8 cellular contexts compared by ENCODE assay signal in genomic region chr10:69180525-69181204, GRCh38. TPM values are rescaled to one million over a fixed set of nuclear protein-coding genes. Genes with fewer than 3 reads are reported as not detected.
A peak's percentile ranks its signal among the peaks of the same experiment; 100 is the strongest.
DNase-seq lines count a peak whose midpoint lies in the region; ATAC-seq and TF ChIP-seq lines count a peak whose summit lies in the region.

No MANE protein-coding gene starts in this region.

- peaks cover 32 to 56% (median 40%) of the 10 kb centered on the region in 4 donors for H3K4me1 Mint-ChIP-seq in CD4-positive, CD25-positive, alpha-beta regulatory T cell
- H3K4me1 Mint-ChIP-seq in endodermal cell = peaks cover 16% of the 10 kb centered on the region
- H3K4me1 Mint-ChIP-seq in natural killer cell treated with Interleukin-12 subunit alpha and Interleukin-12 subunit beta and Interleukin-15 and Interleukin-18, amount 100 ng/mL, for 72 hours (ENCODE audit: low read depth in 2 of 2) = peaks cover 38 to 56% of the 10 kb centered on the region in 2 donors

- H3K9ac ChIP-seq in endodermal cell (ENCODE audit: extremely low read depth, low read length, poor library complexity, severe bottlenecking) = peak overlapping the region; percentile 99

- peak in 2 of 3 donors; percentile 19 to 21 for DNase-seq in CD4-positive, CD25-positive, alpha-beta regulatory T cell
- peak; percentile 7 for DNase-seq in T-helper 22 cell (ENCODE audit: low read depth)
- DNase-seq in endodermal cell = no peak
- DNase-seq in natural killer cell treated with Interleukin-12 subunit alpha and Interleukin-12 subunit beta and Interleukin-15 and Interleukin-18, amount 100 ng/mL, for 72 hours (ENCODE audit: low spot score) = peak; percentile 64
- DNase-seq in SKM-1 treated with dmso at 0.1 percent for 144 hours (lab: John Stamatoyannopoulos, UW; ENCODE audit: unreplicated experiment) = no peak
- no peak for DNase-seq in NCI-H345 treated with DMSO at 0.1 percent for 48 hours (lab: John Stamatoyannopoulos, UW; ENCODE audit: unreplicated experiment)

- H3K27ac ChIP-seq in CD4-positive, CD25-positive, alpha-beta regulatory T cell (ENCODE audit: insufficient read depth, low read length, poor library complexity, severe bottlenecking) = peak overlapping the region; percentile 95
- H3K27ac ChIP-seq in endodermal cell (ENCODE audit: low read depth, low read length) = peak overlapping the region; percentile 99

- no peak for TF ChIP-seq CTCF in endodermal cell (conservative IDR thresholded peaks at IDR 0.05)

- peak overlapping the region; percentile 100 for H3K27ac Mint-ChIP-seq in CD4-positive, CD25-positive, alpha-beta regulatory T cell
- peak overlapping the region; percentile 100 for H3K27ac Mint-ChIP-seq in endodermal cell
- peak overlapping the region; percentile 97 to 100 for H3K27ac Mint-ChIP-seq in natural killer cell treated with Interleukin-12 subunit alpha and Interleukin-12 subunit beta and Interleukin-15 and Interleukin-18, amount 100 ng/mL, for 72 hours

- H3K9me3 Mint-ChIP-seq in CD4-positive, CD25-positive, alpha-beta regulatory T cell = no peaks in the 10 kb centered on the region
- no peaks in the 10 kb centered on the region for H3K9me3 Mint-ChIP-seq in endodermal cell
- no peaks in the 10 kb centered on the region for H3K9me3 Mint-ChIP-seq in natural killer cell treated with Interleukin-12 subunit alpha and Interleukin-12 subunit beta and Interleukin-15 and Interleukin-18, amount 100 ng/mL, for 72 hours

- peak in 1 of 2 donors; percentile 21 for ATAC-seq in CD4-positive, CD25-positive, alpha-beta regulatory T cell (ENCODE audit: low read depth in 2 of 2)
- peak; percentile 32 for ATAC-seq in HG02610 (IDR thresholded peaks at IDR 0.05; ENCODE audit: unreplicated experiment)
- ATAC-seq in natural killer cell treated with Interleukin-12 subunit alpha and Interleukin-12 subunit beta and Interleukin-15 and Interleukin-18, amount 100 ng/mL, for 72 hours = peak in 1 of 2 donors; percentile 37
- no peak for ATAC-seq in HG02759 (IDR thresholded peaks at IDR 0.05; ENCODE audit: unreplicated experiment)

- no peaks in the 10 kb centered on the region for H3K9me3 ChIP-seq in CD4-positive, CD25-positive, alpha-beta regulatory T cell (ENCODE audit: control insufficient read depth in 2 of 2, low read length in 2 of 2)
- H3K9me3 ChIP-seq in endodermal cell (ENCODE audit: control insufficient read depth, low read length) = no peaks in the 10 kb centered on the region

- 5 to 15% methylated on average over 13 to 29 of the region's 29 CpGs for WGBS in endodermal cell (ENCODE audit: insufficient coverage in 1 of 2, insufficient read length in 1 of 2), 2 experiments

- peak overlapping the region; percentile 97 for H3K4me3 ChIP-seq in CD4-positive, CD25-positive, alpha-beta regulatory T cell (ENCODE audit: low read depth, low read length)
- H3K4me3 ChIP-seq in endodermal cell (ENCODE audit: low read length) = peak overlapping the region; percentile 93

- no peaks in the 10 kb centered on the region for H3K27me3 Mint-ChIP-seq in CD4-positive, CD25-positive, alpha-beta regulatory T cell
- H3K27me3 Mint-ChIP-seq in endodermal cell (ENCODE audit: insufficient read depth) = no peaks in the 10 kb centered on the region
- H3K27me3 Mint-ChIP-seq in natural killer cell treated with Interleukin-12 subunit alpha and Interleukin-12 subunit beta and Interleukin-15 and Interleukin-18, amount 100 ng/mL, for 72 hours = no peaks in the 10 kb centered on the region

- peaks cover 13% of the 10 kb centered on the region for H3K36me3 Mint-ChIP-seq in CD4-positive, CD25-positive, alpha-beta regulatory T cell
- peaks cover 6% of the 10 kb centered on the region for H3K36me3 Mint-ChIP-seq in endodermal cell (ENCODE audit: low read depth)
- H3K36me3 Mint-ChIP-seq in natural killer cell treated with Interleukin-12 subunit alpha and Interleukin-12 subunit beta and Interleukin-15 and Interleukin-18, amount 100 ng/mL, for 72 hours = peaks cover 6% of the 10 kb centered on the region

- H3K27me3 ChIP-seq in CD4-positive, CD25-positive, alpha-beta regulatory T cell (ENCODE audit: control insufficient read depth, insufficient read depth, low read length) = no peaks in the 10 kb centered on the region
- H3K27me3 ChIP-seq in endodermal cell (ENCODE audit: control insufficient read depth, insufficient read depth, low read length, poor library complexity, severe bottlenecking) = no peaks in the 10 kb centered on the region

- peaks cover 13% of the 10 kb centered on the region for H3K36me3 ChIP-seq in CD4-positive, CD25-positive, alpha-beta regulatory T cell (ENCODE audit: control insufficient read depth, insufficient read depth, low read length)
- H3K36me3 ChIP-seq in endodermal cell (ENCODE audit: control insufficient read depth, insufficient read depth, low read length) = peaks cover 12% of the 10 kb centered on the region

- peaks cover 26% of the 10 kb centered on the region for H3K4me1 ChIP-seq in CD4-positive, CD25-positive, alpha-beta regulatory T cell (ENCODE audit: control insufficient read depth, insufficient read depth, low read length, poor library complexity, severe bottlenecking)
- H3K4me1 ChIP-seq in endodermal cell (ENCODE audit: control insufficient read depth, insufficient read depth, low read length) = no peaks in the 10 kb centered on the region

- peak overlapping the region; percentile 93 to 99 (median 98) for H3K4me3 Mint-ChIP-seq in CD4-positive, CD25-positive, alpha-beta regulatory T cell
- H3K4me3 Mint-ChIP-seq in endodermal cell = peak overlapping the region; percentile 94
- peak overlapping the region; percentile 97 for H3K4me3 Mint-ChIP-seq in natural killer cell treated with Interleukin-12 subunit alpha and Interleukin-12 subunit beta and Interleukin-15 and Interleukin-18, amount 100 ng/mL, for 72 hours

RNA-seq across cellular contexts. Expression of gene SUPV3L1, which starts 0.6 kb away (rescaled TPM):
- total RNA-seq in CD4-positive, CD25-positive, alpha-beta regulatory T cell = 51.1 TPM
- polyA plus RNA-seq in CD4-positive, CD25-positive, alpha-beta regulatory T cell = 10 to 100 TPM in 3 of 4 donors, 1 to 10 TPM in 1; 9.8 to 27.2 (median 14.9) TPM
- 10 to 100 TPM; 36.3 to 38.6 TPM for total RNA-seq in endodermal cell
- 30.9 TPM for polyA plus RNA-seq in endodermal cell (2013, experiment 1 of 2)
- 29.0 TPM for polyA plus RNA-seq in endodermal cell (2013, experiment 2 of 2)
- 10 to 100 TPM; 41.1 to 60.8 TPM for total RNA-seq in natural killer cell treated with Interleukin-12 subunit alpha and Interleukin-12 subunit beta and Interleukin-15 and Interleukin-18, amount 100 ng/mL, for 72 hours

RNA-seq across cellular contexts. Expression of gene HKDC1, which starts 39.5 kb away (rescaled TPM):
- total RNA-seq in CD4-positive, CD25-positive, alpha-beta regulatory T cell = 11.1 TPM
- polyA plus RNA-seq in CD4-positive, CD25-positive, alpha-beta regulatory T cell = 1 to 10 TPM; 2.2 to 6.2 (median 4.4) TPM
- total RNA-seq in endodermal cell = under 1 TPM in 1 of 2 donors, not detected in 1; 0.22 TPM
- not detected for polyA plus RNA-seq in endodermal cell (2013, experiment 1 of 2)
- not detected for polyA plus RNA-seq in endodermal cell (2013, experiment 2 of 2)
- not detected for total RNA-seq in natural killer cell treated with Interleukin-12 subunit alpha and Interleukin-12 subunit beta and Interleukin-15 and Interleukin-18, amount 100 ng/mL, for 72 hours

RNA-seq across cellular contexts. Expression of gene VPS26A, which starts 56.7 kb away (rescaled TPM):
- 45.7 TPM for total RNA-seq in CD4-positive, CD25-positive, alpha-beta regulatory T cell
- 10 to 100 TPM; 40.3 to 55.5 (median 43.0) TPM for polyA plus RNA-seq in CD4-positive, CD25-positive, alpha-beta regulatory T cell
- total RNA-seq in endodermal cell = 10 to 100 TPM; 41.2 to 46.5 TPM
- polyA plus RNA-seq in endodermal cell (2013, experiment 1 of 2) = 43.3 TPM
- 46.1 TPM for polyA plus RNA-seq in endodermal cell (2013, experiment 2 of 2)
- 10 to 100 TPM; 38.8 to 54.8 TPM for total RNA-seq in natural killer cell treated with Interleukin-12 subunit alpha and Interleukin-12 subunit beta and Interleukin-15 and Interleukin-18, amount 100 ng/mL, for 72 hours

Comparison
In these comparisons a context has a peak if more than half of its experiments do, and no peak if none do; other contexts are left out.
1. DNase-seq: peak in CD4-positive, CD25-positive, alpha-beta regulatory T cell (2 of 3), T-helper 22 cell (single experiment) and natural killer cell treated with Interleukin-12 subunit alpha and Interleukin-12 subunit beta and Interleukin-15 and Interleukin-18, amount 100 ng/mL, for 72 hours (single experiment); none in endodermal cell (single experiment), SKM-1 treated with dmso at 0.1 percent for 144 hours (single experiment) and NCI-H345 treated with DMSO at 0.1 percent for 48 hours (single experiment).
2. Peak in every context shown above with its lines, with median percentiles within 50 percentile points of each other: H3K27ac Mint-ChIP-seq and H3K4me3 Mint-ChIP-seq.